In the genomic region with DNA sequence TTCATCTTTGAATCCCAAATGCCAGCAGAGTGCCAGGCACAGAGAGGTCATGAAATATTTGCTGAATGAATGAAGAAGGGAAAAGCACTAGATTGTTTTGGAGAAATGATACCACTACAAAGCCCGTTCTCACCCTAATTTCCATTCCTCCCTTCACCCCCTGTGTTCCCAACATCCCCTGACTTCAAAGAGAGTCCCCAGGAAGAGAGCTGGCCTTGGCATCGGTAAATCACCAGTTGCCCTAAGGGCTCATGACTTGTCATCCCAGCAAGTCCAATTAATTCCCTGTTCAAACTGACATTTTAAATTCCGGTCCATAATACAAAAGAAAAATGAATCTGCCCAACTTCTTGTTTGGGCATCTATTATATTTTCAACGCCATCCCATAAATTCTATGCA, we compare ENCODE assay signal across 12 cellular contexts.
"Had no signal": no experiment of that assay in that cellular context is flagged by ENCODE, and none has a peak within 500 bp of the region (broad histone marks: within the 10 kb centered on the region; RNA-seq: fewer than 3 reads in every experiment).

No MANE protein-coding gene starts in this region.

- H3K4me2 ChIP-seq: hepatocyte had no signal

- DNase-seq: activated CD4-positive, alpha-beta T cell treated with anti-CD3 and anti-CD28 coated beads for 1 hour; activated CD4-positive, alpha-beta T cell treated with anti-CD3 and anti-CD28 coated beads, Interleukin-2, amount 50 U/mL, for 48 hours; activated naive CD4-positive, alpha-beta T cell treated with Interleukin-2 at 50 U/mL for 16 hours; dorsolateral prefrontal cortex; islet precursor cell; left lung; natural killer cell; sigmoid colon; stimulated activated CD4-positive, alpha-beta T cell treated with anti-CD3 and anti-CD28 coated beads, Interleukin-1b, Interleukin-23, amount 100 ng/mL, for 48 hours; uterus had no signal

- H3K9me3 ChIP-seq: left lung, sigmoid colon, uterus had no signal

- H3K4me1 Mint-ChIP-seq: activated T-helper 17 cell treated with anti-CD3 and anti-CD28 coated beads, Interleukin-2, amount 50 U/mL, for 72 hours; natural killer cell had no signal

- H3K4me3 Mint-ChIP-seq: activated T-helper 17 cell treated with anti-CD3 and anti-CD28 coated beads, Interleukin-2, amount 50 U/mL, for 72 hours; natural killer cell had no signal

- H2AFZ ChIP-seq: hepatocyte had no signal

- H3K27me3 ChIP-seq: hepatocyte, left lung, sigmoid colon, uterus had no signal

- ATAC-seq: activated T-helper 17 cell treated with anti-CD3 and anti-CD28 coated beads, Interleukin-2, amount 50 U/mL, for 72 hours; left lung; natural killer cell had no signal

- H3K9me3 Mint-ChIP-seq: activated T-helper 17 cell treated with anti-CD3 and anti-CD28 coated beads, Interleukin-2, amount 50 U/mL, for 72 hours; natural killer cell had no signal

- H3K4me1 ChIP-seq: left lung, uterus had no signal

- H3K36me3 ChIP-seq: left lung, sigmoid colon, uterus had no signal

- H3K27ac ChIP-seq: dorsolateral prefrontal cortex, left lung, sigmoid colon, uterus had no signal

- H3K27ac Mint-ChIP-seq: activated T-helper 17 cell treated with anti-CD3 and anti-CD28 coated beads, Interleukin-2, amount 50 U/mL, for 72 hours; natural killer cell had no signal

- H3K36me3 Mint-ChIP-seq: natural killer cell had no signal

- H3K4me3 ChIP-seq: dorsolateral prefrontal cortex, hepatocyte, left lung, sigmoid colon, uterus had no signal
